1 cellular context compared by ENCODE assay signal in genomic region chr22:37887610-37888378, GRCh38.
TF ChIP-seq lines count a peak whose summit lies in the region.

No MANE protein-coding gene starts in this region.

TF ChIP-seq in GM12878, 131 proteins besides CTCF, POLR2A, EP300 and RAD21:
- TF ChIP-seq MXI1 (IDR thresholded peaks at IDR 0.05; ENCODE audit: low read depth, low read length) = no peak
- no peak for TF ChIP-seq CHD4 (IDR thresholded peaks at IDR 0.05)
- no peak for TF ChIP-seq SRF (IDR thresholded peaks at IDR 0.05; ENCODE audit: low read depth in 2 of 2, low read length in 2 of 2)
- TF ChIP-seq RBBP5 (conservative IDR thresholded peaks at IDR 0.05) = no peak
- no peak for TF ChIP-seq TBL1XR1 (IDR thresholded peaks at IDR 0.05; ENCODE audit: low read depth, low read length)
- TF ChIP-seq BACH1 (IDR thresholded peaks at IDR 0.05; ENCODE audit: borderline replicate concordance) = no peak
- no peak for TF ChIP-seq CBX3 (IDR thresholded peaks at IDR 0.05; ENCODE audit: borderline replicate concordance, low read depth)
- no peak for TF ChIP-seq ELK1 (IDR thresholded peaks at IDR 0.05; ENCODE audit: low read depth, low read length)
- no peak for TF ChIP-seq RFX5 (IDR thresholded peaks at IDR 0.05; ENCODE audit: low read depth, low read length)
- TF ChIP-seq SMC3 (IDR thresholded peaks at IDR 0.05; ENCODE audit: borderline replicate concordance, low read length) = no peak
- TF ChIP-seq HSF1 (IDR thresholded peaks at IDR 0.05; ENCODE audit: low read depth, low read length) = no peak
- TF ChIP-seq WRNIP1 (IDR thresholded peaks at IDR 0.05; ENCODE audit: borderline replicate concordance, low read depth, low read length) = no peak
- no peak for TF ChIP-seq SPI1 (IDR thresholded peaks at IDR 0.05; ENCODE audit: borderline replicate concordance, insufficient read depth, low read depth, low read length)
- no peak for TF ChIP-seq IRF5 (IDR thresholded peaks at IDR 0.05; ENCODE audit: borderline replicate concordance)
- TF ChIP-seq DPF2 (IDR thresholded peaks at IDR 0.05) = no peak
